3 cellular contexts compared by ENCODE assay signal in genomic region chr20:46101957-46102356, GRCh38.
TF ChIP-seq lines count a peak whose summit lies in the region.

No MANE protein-coding gene starts in this region.

TF ChIP-seq in HepG2, 621 proteins besides CTCF, POLR2A, EP300 and RAD21:
- TF ChIP-seq E2F2 (CRISPR knock-in tag; IDR thresholded peaks at IDR 0.05; ENCODE audit: borderline replicate concordance), result no peak
- TF ChIP-seq ZNF841 (CRISPR knock-in tag; IDR thresholded peaks at IDR 0.05; ENCODE audit: borderline replicate concordance), result no peak
- TF ChIP-seq BCL6 (CRISPR knock-in tag; IDR thresholded peaks at IDR 0.05), result peak; percentile 45; the same call in 1 of the 2 replicates
- peak; percentile 88 for TF ChIP-seq ATF7 (IDR thresholded peaks at IDR 0.05)
- TF ChIP-seq ATF7 (CRISPR knock-in tag; IDR thresholded peaks at IDR 0.05), result no peak
- TF ChIP-seq CREB1 (IDR thresholded peaks at IDR 0.05), result peak; percentile 81
- no peak for TF ChIP-seq CREB1 (CRISPR knock-in tag; IDR thresholded peaks at IDR 0.05)
TF ChIP-seq in HepG2: peak in this region for 3.

TF ChIP-seq in HEK293, 187 proteins besides CTCF, POLR2A, EP300 and RAD21:
- no peak for TF ChIP-seq ZNF157 (tag by site-specific recombination; IDR thresholded peaks at IDR 0.05)
- TF ChIP-seq ATF2 (tag by site-specific recombination; IDR thresholded peaks at IDR 0.05; ENCODE audit: low read depth), result peak; percentile 44; the same call in 1 of the 2 replicates
- peak; percentile 41; the same call in 1 of the 2 replicates for TF ChIP-seq BCL6B (tag by site-specific recombination; IDR thresholded peaks at IDR 0.05)

TF ChIP-seq in GM12878, 131 proteins besides CTCF, POLR2A, EP300 and RAD21:
- TF ChIP-seq SIN3A (IDR thresholded peaks at IDR 0.05; ENCODE audit: low read depth, low read length) (no peak), CREB1 (IDR thresholded peaks at IDR 0.05; ENCODE audit: low read depth) (peak; percentile 35; the same call in 1 of the 2 replicates), CBX5 (IDR thresholded peaks at IDR 0.05; ENCODE audit: low read depth) (no peak), STAT3 (IDR thresholded peaks at IDR 0.05; ENCODE audit: low read depth, low read length) (no peak), NR2F1 (conservative IDR thresholded peaks at IDR 0.05) (no peak), CREM (IDR thresholded peaks at IDR 0.05; ENCODE audit: low read depth) (no peak), FOXK2 (IDR thresholded peaks at IDR 0.05) (no peak)
